In the genomic region with DNA sequence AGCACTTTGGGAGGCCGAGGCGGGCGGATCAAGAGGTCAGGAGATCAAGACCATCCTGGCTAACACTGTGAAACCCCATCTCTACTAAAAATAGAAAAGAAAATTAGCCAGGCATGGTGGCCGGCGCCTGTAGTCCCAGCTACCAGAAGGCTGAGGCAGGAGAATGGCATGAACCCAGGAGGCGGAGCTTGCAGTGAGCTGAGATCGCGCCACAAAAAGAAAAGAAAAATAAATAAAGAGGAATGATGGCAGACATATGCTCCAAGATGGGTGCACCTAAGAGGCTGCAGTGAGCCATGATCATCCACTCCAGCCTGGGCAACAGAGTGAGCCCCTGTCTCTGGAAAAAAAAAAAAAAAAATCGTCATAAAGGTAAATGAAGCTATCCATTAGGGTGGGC, we compare ENCODE assay signal across 3 cellular contexts. TPM values are rescaled to one million over a fixed set of nuclear protein-coding genes. Genes with fewer than 3 reads are reported as not detected.
"Had no signal": no experiment of that assay in that cellular context is flagged by ENCODE, and none has a peak within 500 bp of the region (broad histone marks: within the 10 kb centered on the region; RNA-seq: fewer than 3 reads in every experiment).

No MANE protein-coding gene starts in this region.

RNA-seq across cellular contexts. Expression of a gene that starts 56.7 kb away (rescaled TPM):
- total RNA-seq: dermis blood vessel endothelial cell, foreskin keratinocyte, lung microvascular endothelial cell had no signal
- polyA plus RNA-seq: foreskin keratinocyte had no signal
